ENCODE assay signal across 8 cellular contexts in the genomic region with DNA sequence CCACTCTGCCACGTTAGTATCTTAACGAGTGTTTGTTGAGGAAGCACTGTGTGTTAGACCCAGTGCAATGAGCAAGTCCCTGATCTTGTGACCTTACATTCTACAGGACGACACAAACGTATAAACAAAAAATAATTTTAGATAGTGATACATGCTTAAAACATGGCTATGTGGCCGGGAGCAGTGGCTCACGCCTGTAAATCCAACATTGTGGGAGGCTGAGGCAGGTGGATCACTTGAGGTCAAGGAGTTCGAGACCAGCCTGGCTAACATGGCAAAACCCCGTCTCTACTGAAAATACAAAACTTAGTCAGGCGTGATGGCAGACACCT. TPM values are rescaled to one million over a fixed set of nuclear protein-coding genes. Genes with fewer than 3 reads are reported as not detected.
DNase-seq lines count a peak whose midpoint lies in the region; ATAC-seq, FAIRE-seq and TF ChIP-seq lines count a peak whose summit lies in the region.

No MANE protein-coding gene starts in this region.

- H4K20me1 ChIP-seq in HepG2 (ENCODE audit: insufficient read depth, low read length), result no peaks in the 10 kb centered on the region

- H3K9ac ChIP-seq in HepG2 (ENCODE audit: insufficient read depth, low read depth, low read length), result no peak overlapping the region; the same call in 1 of the 2 replicates

- no peaks in the 10 kb centered on the region for H3K9me3 ChIP-seq in ascending aorta
- no peaks in the 10 kb centered on the region for H3K9me3 ChIP-seq in HepG2 (ENCODE audit: low read length)
- H3K9me3 ChIP-seq in thymus (ENCODE audit: control insufficient read depth), result no peaks in the 10 kb centered on the region

- BruUV-seq in HepG2 (replicated peaks; lab: Mats Ljungman, UMichigan), result no TSS peak

- H3K36me3 Mint-ChIP-seq in activated CD8-positive, alpha-beta memory T cell treated with anti-CD3 and anti-CD28 coated beads, Interleukin-2, amount 10 ng/mL, durations not matched to agents 7 days and 5 days, result peaks cover 4% of the 10 kb centered on the region

- intact Hi-C loops in ascending aorta (cut with DNase I), result no loop called here
- intact Hi-C loops in HepG2 (cut with micrococcal nuclease; ENCODE audit: unreplicated experiment), result no loop called here

- H3K36me3 ChIP-seq in ascending aorta (no peaks in the 10 kb centered on the region), HepG2 (replicated peaks in 1 of 2; ENCODE audit: control insufficient read depth in 1 of 2, insufficient read depth in 2 of 2, low read length in 2 of 2) (no peaks in the 10 kb centered on the region), thymus (ENCODE audit: control insufficient read depth, insufficient read depth) (peaks cover 7% of the 10 kb centered on the region)

- in situ Hi-C loops in HepG2 (cut with HindIII; ENCODE audit: extremely low pct_ligation_motif_present, low pct_unique_long_range_greater_than_20kb), result no loop called here

- no peak for TF ChIP-seq EP300 in HepG2 (IDR thresholded peaks at IDR 0.05; ENCODE audit: low read depth in 2 of 2, low read length in 2 of 2)
- TF ChIP-seq EP300 in HepG2 (CRISPR knock-in tag; IDR thresholded peaks at IDR 0.05; ENCODE audit: borderline replicate concordance), result 0 out of 2 replicates have a peak, but pooled peaks have one; percentile 37

- H3K27me3 Mint-ChIP-seq in activated CD8-positive, alpha-beta memory T cell treated with anti-CD3 and anti-CD28 coated beads, Interleukin-2, amount 10 ng/mL, durations not matched to agents 7 days and 5 days, result no peaks in the 10 kb centered on the region

- CTCF ChIA-PET in activated CD8-positive, alpha-beta memory T cell treated with anti-CD3 and anti-CD28 coated beads, Interleukin-2, amount 10 ng/mL, durations not matched to agents 7 days and 5 days (lab: Charles Lee), result interaction anchor here (1.1 to 6.8 kb wide), 11 partner anchors 8 to 96 kb away, joined by 3 to 77 read pairs (median 8); partner anchors contain the start of genes KRTCAP2, MTX1 and THBS3
- CTCF ChIA-PET in HepG2 (lab: Yijun Ruan, JAX; ENCODE audit: low intra/inter-chr PET ratio, low total read pairs), result no interaction called here

- no peak for TF ChIP-seq RAD21 in HepG2 (CRISPR knock-in tag; IDR thresholded peaks at IDR 0.05)

- H3K4me1 ChIP-seq in ascending aorta (peaks cover 3 to 38% of the 10 kb centered on the region in 2 donors), HepG2 (ENCODE audit: insufficient read depth, low read length) (peaks cover 32% of the 10 kb centered on the region), thymus (ENCODE audit: control insufficient read depth, insufficient read depth, low read length) (peaks cover 8% of the 10 kb centered on the region)

- peaks cover 41% of the 10 kb centered on the region for H3K4me1 Mint-ChIP-seq in activated CD8-positive, alpha-beta memory T cell treated with anti-CD3 and anti-CD28 coated beads, Interleukin-2, amount 10 ng/mL, durations not matched to agents 7 days and 5 days

- H3K4me3 ChIP-seq in ascending aorta (peak overlapping the region; percentile 65 to 67), HepG2 (replicated peaks in 1 of 3; ENCODE audit: insufficient read depth in 1 of 3, low read depth in 2 of 3, low read length in 3 of 3) (no peak overlapping the region), thymus (ENCODE audit: low read length) (peak overlapping the region; percentile 63)

- no peaks in the 10 kb centered on the region for H3K9me3 Mint-ChIP-seq in activated CD8-positive, alpha-beta memory T cell treated with anti-CD3 and anti-CD28 coated beads, Interleukin-2, amount 10 ng/mL, durations not matched to agents 7 days and 5 days (ENCODE audit: low read depth)

- no peak for ATAC-seq in activated CD8-positive, alpha-beta memory T cell treated with anti-CD3 and anti-CD28 coated beads, Interleukin-2, amount 10 ng/mL, durations not matched to agents 7 days and 5 days
- ATAC-seq in HepG2, result no peak
- no peak for ATAC-seq in HG03097 (IDR thresholded peaks at IDR 0.05; ENCODE audit: low FRiP score, unreplicated experiment)

- FAIRE-seq in HepG2 (lab: Jason Lieb, UNC), result no peak

- POLR2A ChIA-PET in HepG2 (lab: Yijun Ruan, JAX), result interaction anchor here (1.8 kb wide), 1 partner anchor 45 kb away, joined by 10 read pairs; the partner anchor contains the start of gene CLK2

- TF ChIP-seq POLR2A in HepG2 (IDR thresholded peaks at IDR 0.05; ENCODE audit: insufficient read depth in 1 of 2, low read depth in 2 of 2, low read length in 2 of 2), result no peak

- no peak for DNase-seq in activated CD8-positive, alpha-beta memory T cell treated with anti-CD3 and anti-CD28 coated beads, Interleukin-2, amount 10 ng/mL, durations not matched to agents 7 days and 5 days
- DNase-seq in activated CD8-positive, alpha-beta memory T cell treated with anti-CD3 and anti-CD28 coated beads, Interleukin-2, amount 50 U/mL, for 4 hours, result no peak
- DNase-seq in ascending aorta (ENCODE audit: low spot score in 2 of 2) (no peak), HepG2 (ENCODE audit: low spot score) (no peak), DMS153 treated with DMSO at 0.1 percent for 48 hours (lab: John Stamatoyannopoulos, UW; ENCODE audit: unreplicated experiment) (no peak), putamen (ENCODE audit: low spot score) (no peak)

- H3K27ac Mint-ChIP-seq in activated CD8-positive, alpha-beta memory T cell treated with anti-CD3 and anti-CD28 coated beads, Interleukin-2, amount 10 ng/mL, durations not matched to agents 7 days and 5 days, result peak overlapping the region; percentile 98

- peak overlapping the region; percentile 98 for H3K4me3 Mint-ChIP-seq in activated CD8-positive, alpha-beta memory T cell treated with anti-CD3 and anti-CD28 coated beads, Interleukin-2, amount 10 ng/mL, durations not matched to agents 7 days and 5 days

- peak overlapping the region; percentile 79 to 86 for H3K27ac ChIP-seq in ascending aorta
- H3K27ac ChIP-seq in HepG2 (ENCODE audit: extremely low read length, insufficient read depth, low read length), result peak overlapping the region; percentile 26
- peak overlapping the region; percentile 93 for H3K27ac ChIP-seq in thymus (ENCODE audit: low read depth)

- no peaks in the 10 kb centered on the region for H3K79me2 ChIP-seq in HepG2 (ENCODE audit: insufficient read depth, low read length)

- 97% methylated on average over 9 of the region's 9 CpGs for WGBS in HepG2 (ENCODE audit: low lambda C conversion rate)
- 75% methylated on average over 9 of the region's 9 CpGs for WGBS in thymus

- TF ChIP-seq CTCF in ascending aorta (IDR thresholded peaks at IDR 0.05) (no peak), HepG2 (CRISPR knock-in tag; IDR thresholded peaks at IDR 0.05) (no peak)

- H2AFZ ChIP-seq in HepG2 (ENCODE audit: low read length), result peak overlapping the region; percentile 56

- peak overlapping the region; percentile 52 for H3K4me2 ChIP-seq in HepG2 (ENCODE audit: low read depth, low read length)

- H3K27me3 ChIP-seq in ascending aorta, result no peaks in the 10 kb centered on the region
- H3K27me3 ChIP-seq in HepG2 (ENCODE audit: control insufficient read depth in 1 of 2, insufficient read depth in 2 of 2, low read length in 2 of 2), result no peaks in the 10 kb centered on the region
- no peaks in the 10 kb centered on the region for H3K27me3 ChIP-seq in thymus (ENCODE audit: control insufficient read depth, insufficient read depth)

RNA-seq across cellular contexts. Expression of gene MTX1, which starts 19.6 kb away (rescaled TPM):
- 10 to 100 TPM; 39.0 to 48.6 TPM for total RNA-seq in activated CD8-positive, alpha-beta memory T cell treated with anti-CD3 and anti-CD28 coated beads, Interleukin-2, amount 10 ng/mL, durations not matched to agents 7 days and 5 days
- total RNA-seq in ascending aorta (23.9 TPM), HepG2 (2016; rRNA removed; fragmentation: Illumina TruSeq; extraction: Trizol) (64.5 and 71.5 TPM in 2 replicates)
- 20.6 and 22.4 TPM in 2 replicates for total RNA-seq in HepG2 (2016; cell fraction: cytosol; rRNA removed; fragmentation: Illumina TruSeq; extraction: Trizol; ENCODE audit: low read depth)
- 65.0 and 76.3 TPM in 2 replicates for total RNA-seq in HepG2 (2016; cell fraction: insoluble cytoplasmic fraction; rRNA removed; fragmentation: Illumina TruSeq; extraction: Trizol)
- total RNA-seq in HepG2 (2016; cell fraction: membrane; rRNA removed; fragmentation: Illumina TruSeq; extraction: Trizol), result 23.2 and 26.5 TPM in 2 replicates
- 35.2 and 36.8 TPM in 2 replicates for total RNA-seq in HepG2 (2016; cell fraction: nucleus; rRNA removed; fragmentation: Illumina TruSeq; extraction: Trizol)
- polyA plus RNA-seq in HepG2 (2011; rRNA removed) (72.6 and 85.1 TPM in 2 replicates), thymus (36.8 TPM)
- 61.1 and 90.3 TPM in 2 replicates for polyA plus RNA-seq in HepG2 (2011; cell fraction: cytosol; rRNA removed)
- 55.1 and 59.0 TPM in 2 replicates for polyA plus RNA-seq in HepG2 (2011; cell fraction: nucleus; rRNA removed)
- polyA plus RNA-seq in HepG2 (2012), result 37.3 and 38.1 TPM in 2 replicates
- polyA plus RNA-seq in HepG2 (2016; cell fraction: cytosol; fragmentation: Illumina TruSeq; extraction: Trizol; ENCODE audit: low read depth), result 25.0 and 25.6 TPM in 2 replicates
- polyA plus RNA-seq in HepG2 (2016; cell fraction: insoluble cytoplasmic fraction; fragmentation: Illumina TruSeq; extraction: Trizol; ENCODE audit: low read depth), result 73.9 and 74.4 TPM in 2 replicates
- 19.9 and 21.6 TPM in 2 replicates for polyA plus RNA-seq in HepG2 (2016; cell fraction: membrane; fragmentation: Illumina TruSeq; extraction: Trizol; ENCODE audit: low read depth)
- 49.3 and 57.4 TPM in 2 replicates for polyA plus RNA-seq in HepG2 (2016; cell fraction: nucleus; fragmentation: Illumina TruSeq; extraction: Trizol; ENCODE audit: insufficient read depth, low read depth)
- 129 and 176 TPM in 2 replicates for polyA minus RNA-seq in HepG2 (2011; rRNA and poly(A)+ RNA removed; ENCODE audit: low replicate concordance)
- polyA minus RNA-seq in HepG2 (2011; cell fraction: cytosol; rRNA and poly(A)+ RNA removed), result 27.0 and 36.4 TPM in 2 replicates
- polyA minus RNA-seq in HepG2 (2011; cell fraction: nucleus; rRNA and poly(A)+ RNA removed), result 23.9 and 27.6 TPM in 2 replicates

RNA-seq across cellular contexts. Expression of gene THBS3, which starts 20.4 kb away (rescaled TPM):
- 10 to 100 TPM; 14.3 to 23.5 TPM for total RNA-seq in activated CD8-positive, alpha-beta memory T cell treated with anti-CD3 and anti-CD28 coated beads, Interleukin-2, amount 10 ng/mL, durations not matched to agents 7 days and 5 days
- total RNA-seq in ascending aorta, result 40.3 TPM
- 0.39 and 0.86 TPM in 2 replicates for total RNA-seq in HepG2 (2016; rRNA removed; fragmentation: Illumina TruSeq; extraction: Trizol)
- total RNA-seq in HepG2 (2016; cell fraction: cytosol; rRNA removed; fragmentation: Illumina TruSeq; extraction: Trizol; ENCODE audit: low read depth), result 0.30 TPM in 1 of 2 replicates, not detected in the other
- total RNA-seq in HepG2 (2016; cell fraction: insoluble cytoplasmic fraction; rRNA removed; fragmentation: Illumina TruSeq; extraction: Trizol), result 0.77 and 0.95 TPM in 2 replicates
- 0.22 and 0.45 TPM in 2 replicates for total RNA-seq in HepG2 (2016; cell fraction: membrane; rRNA removed; fragmentation: Illumina TruSeq; extraction: Trizol)
- total RNA-seq in HepG2 (2016; cell fraction: nucleus; rRNA removed; fragmentation: Illumina TruSeq; extraction: Trizol), result 0.94 and 1.8 TPM in 2 replicates
- 3.6 and 4.4 TPM in 2 replicates for polyA plus RNA-seq in HepG2 (2011; rRNA removed)
- polyA plus RNA-seq in HepG2 (2011; cell fraction: cytosol; rRNA removed), result 1.5 and 1.8 TPM in 2 replicates
- 19.9 and 26.8 TPM in 2 replicates for polyA plus RNA-seq in HepG2 (2011; cell fraction: nucleus; rRNA removed)
- 2.1 and 2.4 TPM in 2 replicates for polyA plus RNA-seq in HepG2 (2012)
- polyA plus RNA-seq in HepG2 (2016; cell fraction: cytosol; fragmentation: Illumina TruSeq; extraction: Trizol; ENCODE audit: low read depth), result 0.14 and 0.26 TPM in 2 replicates
- 0.29 and 0.60 TPM in 2 replicates for polyA plus RNA-seq in HepG2 (2016; cell fraction: insoluble cytoplasmic fraction; fragmentation: Illumina TruSeq; extraction: Trizol; ENCODE audit: low read depth)
- 0.10 and 0.31 TPM in 2 replicates for polyA plus RNA-seq in HepG2 (2016; cell fraction: membrane; fragmentation: Illumina TruSeq; extraction: Trizol; ENCODE audit: low read depth)
- polyA plus RNA-seq in HepG2 (2016; cell fraction: nucleus; fragmentation: Illumina TruSeq; extraction: Trizol; ENCODE audit: insufficient read depth, low read depth), result 3.1 and 4.9 TPM in 2 replicates
- 2.9 and 6.9 TPM in 2 replicates for polyA minus RNA-seq in HepG2 (2011; rRNA and poly(A)+ RNA removed; ENCODE audit: low replicate concordance)
- polyA minus RNA-seq in HepG2 (2011; cell fraction: cytosol; rRNA and poly(A)+ RNA removed), result 1.4 and 1.5 TPM in 2 replicates
- 2.7 and 3.4 TPM in 2 replicates for polyA minus RNA-seq in HepG2 (2011; cell fraction: nucleus; rRNA and poly(A)+ RNA removed)
- 46.1 TPM for polyA plus RNA-seq in thymus

RNA-seq across cellular contexts. Expression of gene ENTREP3, which starts 27.2 kb away (rescaled TPM):
- total RNA-seq in activated CD8-positive, alpha-beta memory T cell treated with anti-CD3 and anti-CD28 coated beads, Interleukin-2, amount 10 ng/mL, durations not matched to agents 7 days and 5 days, result 10 to 100 TPM; 30.7 to 32.3 TPM
- total RNA-seq in ascending aorta (34.5 TPM), HepG2 (2016; rRNA removed; fragmentation: Illumina TruSeq; extraction: Trizol) (4.1 and 6.2 TPM in 2 replicates)
- 3.6 and 4.8 TPM in 2 replicates for total RNA-seq in HepG2 (2016; cell fraction: cytosol; rRNA removed; fragmentation: Illumina TruSeq; extraction: Trizol; ENCODE audit: low read depth)
- 3.2 and 5.5 TPM in 2 replicates for total RNA-seq in HepG2 (2016; cell fraction: insoluble cytoplasmic fraction; rRNA removed; fragmentation: Illumina TruSeq; extraction: Trizol)
- 12.9 and 13.0 TPM in 2 replicates for total RNA-seq in HepG2 (2016; cell fraction: membrane; rRNA removed; fragmentation: Illumina TruSeq; extraction: Trizol)
- 6.9 and 8.6 TPM in 2 replicates for total RNA-seq in HepG2 (2016; cell fraction: nucleus; rRNA removed; fragmentation: Illumina TruSeq; extraction: Trizol)
- polyA plus RNA-seq in HepG2 (2011; rRNA removed) (9.9 and 11.9 TPM in 2 replicates), thymus (12.5 TPM)
- polyA plus RNA-seq in HepG2 (2011; cell fraction: cytosol; rRNA removed), result 7.8 and 10.3 TPM in 2 replicates
- 18.3 and 21.0 TPM in 2 replicates for polyA plus RNA-seq in HepG2 (2011; cell fraction: nucleus; rRNA removed)
- polyA plus RNA-seq in HepG2 (2012), result 18.4 and 22.0 TPM in 2 replicates
- 22.1 and 24.0 TPM in 2 replicates for polyA plus RNA-seq in HepG2 (2016; cell fraction: cytosol; fragmentation: Illumina TruSeq; extraction: Trizol; ENCODE audit: low read depth)
- 19.7 and 25.6 TPM in 2 replicates for polyA plus RNA-seq in HepG2 (2016; cell fraction: insoluble cytoplasmic fraction; fragmentation: Illumina TruSeq; extraction: Trizol; ENCODE audit: low read depth)
- 49.9 and 57.1 TPM in 2 replicates for polyA plus RNA-seq in HepG2 (2016; cell fraction: membrane; fragmentation: Illumina TruSeq; extraction: Trizol; ENCODE audit: low read depth)
- 28.1 and 33.5 TPM in 2 replicates for polyA plus RNA-seq in HepG2 (2016; cell fraction: nucleus; fragmentation: Illumina TruSeq; extraction: Trizol; ENCODE audit: insufficient read depth, low read depth)
- polyA minus RNA-seq in HepG2 (2011; rRNA and poly(A)+ RNA removed; ENCODE audit: low replicate concordance), result 7.5 and 12.8 TPM in 2 replicates
- 8.1 and 9.3 TPM in 2 replicates for polyA minus RNA-seq in HepG2 (2011; cell fraction: cytosol; rRNA and poly(A)+ RNA removed)
- polyA minus RNA-seq in HepG2 (2011; cell fraction: nucleus; rRNA and poly(A)+ RNA removed), result 3.7 and 4.4 TPM in 2 replicates

RNA-seq across cellular contexts. Expression of gene SCAMP3, which starts 34.1 kb away (rescaled TPM):
- total RNA-seq in activated CD8-positive, alpha-beta memory T cell treated with anti-CD3 and anti-CD28 coated beads, Interleukin-2, amount 10 ng/mL, durations not matched to agents 7 days and 5 days, result 100 to 1,000 TPM in 1 of 2 experiments, 10 to 100 TPM in 1; 82.0 to 108 TPM
- total RNA-seq in ascending aorta, result 63.6 TPM
- total RNA-seq in HepG2 (2016; rRNA removed; fragmentation: Illumina TruSeq; extraction: Trizol), result 27.0 and 46.8 TPM in 2 replicates
- total RNA-seq in HepG2 (2016; cell fraction: cytosol; rRNA removed; fragmentation: Illumina TruSeq; extraction: Trizol; ENCODE audit: low read depth), result 16.4 and 20.0 TPM in 2 replicates
- 29.6 and 44.4 TPM in 2 replicates for total RNA-seq in HepG2 (2016; cell fraction: insoluble cytoplasmic fraction; rRNA removed; fragmentation: Illumina TruSeq; extraction: Trizol)
- 22.9 and 28.4 TPM in 2 replicates for total RNA-seq in HepG2 (2016; cell fraction: membrane; rRNA removed; fragmentation: Illumina TruSeq; extraction: Trizol)
- 37.1 and 38.5 TPM in 2 replicates for total RNA-seq in HepG2 (2016; cell fraction: nucleus; rRNA removed; fragmentation: Illumina TruSeq; extraction: Trizol)
- 83.3 and 92.5 TPM in 2 replicates for polyA plus RNA-seq in HepG2 (2011; rRNA removed)
- 94.5 and 95.0 TPM in 2 replicates for polyA plus RNA-seq in HepG2 (2011; cell fraction: cytosol; rRNA removed)
- polyA plus RNA-seq in HepG2 (2011; cell fraction: nucleus; rRNA removed), result 74.3 and 75.6 TPM in 2 replicates
- 30.4 and 37.1 TPM in 2 replicates for polyA plus RNA-seq in HepG2 (2012)
- polyA plus RNA-seq in HepG2 (2016; cell fraction: cytosol; fragmentation: Illumina TruSeq; extraction: Trizol; ENCODE audit: low read depth), result 28.3 and 28.6 TPM in 2 replicates
- polyA plus RNA-seq in HepG2 (2016; cell fraction: insoluble cytoplasmic fraction; fragmentation: Illumina TruSeq; extraction: Trizol; ENCODE audit: low read depth), result 45.8 and 52.3 TPM in 2 replicates
- 37.1 and 38.2 TPM in 2 replicates for polyA plus RNA-seq in HepG2 (2016; cell fraction: membrane; fragmentation: Illumina TruSeq; extraction: Trizol; ENCODE audit: low read depth)
- polyA plus RNA-seq in HepG2 (2016; cell fraction: nucleus; fragmentation: Illumina TruSeq; extraction: Trizol; ENCODE audit: insufficient read depth, low read depth), result 82.5 and 83.5 TPM in 2 replicates
- 118 and 271 TPM in 2 replicates for polyA minus RNA-seq in HepG2 (2011; rRNA and poly(A)+ RNA removed; ENCODE audit: low replicate concordance)
- polyA minus RNA-seq in HepG2 (2011; cell fraction: cytosol; rRNA and poly(A)+ RNA removed), result 33.3 and 39.4 TPM in 2 replicates
- polyA minus RNA-seq in HepG2 (2011; cell fraction: nucleus; rRNA and poly(A)+ RNA removed), result 16.9 and 21.4 TPM in 2 replicates
- polyA plus RNA-seq in thymus, result 59.1 TPM

RNA-seq across cellular contexts. Expression of gene CLK2, which starts 45.2 kb away (rescaled TPM):
- 100 to 1,000 TPM in 1 of 2 experiments, 10 to 100 TPM in 1; 94.8 to 108 TPM for total RNA-seq in activated CD8-positive, alpha-beta memory T cell treated with anti-CD3 and anti-CD28 coated beads, Interleukin-2, amount 10 ng/mL, durations not matched to agents 7 days and 5 days
- total RNA-seq in ascending aorta, result 32.1 TPM
- 10.1 and 20.1 TPM in 2 replicates for total RNA-seq in HepG2 (2016; rRNA removed; fragmentation: Illumina TruSeq; extraction: Trizol)
- total RNA-seq in HepG2 (2016; cell fraction: cytosol; rRNA removed; fragmentation: Illumina TruSeq; extraction: Trizol; ENCODE audit: low read depth), result 8.5 and 11.8 TPM in 2 replicates
- 10.6 and 19.2 TPM in 2 replicates for total RNA-seq in HepG2 (2016; cell fraction: insoluble cytoplasmic fraction; rRNA removed; fragmentation: Illumina TruSeq; extraction: Trizol)
- total RNA-seq in HepG2 (2016; cell fraction: membrane; rRNA removed; fragmentation: Illumina TruSeq; extraction: Trizol), result 9.3 and 12.0 TPM in 2 replicates
- 23.9 and 32.6 TPM in 2 replicates for total RNA-seq in HepG2 (2016; cell fraction: nucleus; rRNA removed; fragmentation: Illumina TruSeq; extraction: Trizol)
- polyA plus RNA-seq in HepG2 (2011; rRNA removed), result 73.5 and 74.0 TPM in 2 replicates
- polyA plus RNA-seq in HepG2 (2011; cell fraction: cytosol; rRNA removed), result 23.9 and 24.4 TPM in 2 replicates
- 317 and 392 TPM in 2 replicates for polyA plus RNA-seq in HepG2 (2011; cell fraction: nucleus; rRNA removed)
- 31.3 and 32.7 TPM in 2 replicates for polyA plus RNA-seq in HepG2 (2012)
- polyA plus RNA-seq in HepG2 (2016; cell fraction: cytosol; fragmentation: Illumina TruSeq; extraction: Trizol; ENCODE audit: low read depth), result 3.0 and 3.3 TPM in 2 replicates
- polyA plus RNA-seq in HepG2 (2016; cell fraction: insoluble cytoplasmic fraction; fragmentation: Illumina TruSeq; extraction: Trizol; ENCODE audit: low read depth), result 15.8 and 17.9 TPM in 2 replicates
- 7.6 TPM in 2 replicates for polyA plus RNA-seq in HepG2 (2016; cell fraction: membrane; fragmentation: Illumina TruSeq; extraction: Trizol; ENCODE audit: low read depth)
- 110 and 120 TPM in 2 replicates for polyA plus RNA-seq in HepG2 (2016; cell fraction: nucleus; fragmentation: Illumina TruSeq; extraction: Trizol; ENCODE audit: insufficient read depth, low read depth)
- 47.2 and 97.7 TPM in 2 replicates for polyA minus RNA-seq in HepG2 (2011; rRNA and poly(A)+ RNA removed; ENCODE audit: low replicate concordance)
- polyA minus RNA-seq in HepG2 (2011; cell fraction: cytosol; rRNA and poly(A)+ RNA removed), result 12.4 and 13.9 TPM in 2 replicates
- 94.1 and 94.6 TPM in 2 replicates for polyA minus RNA-seq in HepG2 (2011; cell fraction: nucleus; rRNA and poly(A)+ RNA removed)
- 86.5 TPM for polyA plus RNA-seq in thymus

Comparison
In these comparisons a context has a peak if more than half of its experiments do, and no peak if none do; other contexts are left out.
1. H3K27ac ChIP-seq: peak in every context shown above with its lines; median percentile 93 in thymus; 82 in ascending aorta; 26 in HepG2.
2. H3K4me3 ChIP-seq: peak in ascending aorta (2 of 2) and thymus (single experiment); none in HepG2 (0 of 3).
3. RNA of gene THBS3, which starts 20.4 kb away (total RNA-seq): 40.3 TPM in ascending aorta (single experiment) and 14.3 to 23.5 TPM in activated CD8-positive, alpha-beta memory T cell treated with anti-CD3 and anti-CD28 coated beads, Interleukin-2, amount 10 ng/mL, durations not matched to agents 7 days and 5 days; 0.22 to 1.8 TPM in HepG2; every median in the first group is over 4 times any median in the second.